ENCODE assay signal across 1 cellular context in genomic region chr1:21355956-21356355, GRCh38.
TF ChIP-seq lines count a peak whose summit lies in the region.

No MANE protein-coding gene starts in this region.

TF ChIP-seq in GM12878, 131 proteins besides CTCF, POLR2A, EP300 and RAD21 (continued from another document):
- TF ChIP-seq, protein P1, sequence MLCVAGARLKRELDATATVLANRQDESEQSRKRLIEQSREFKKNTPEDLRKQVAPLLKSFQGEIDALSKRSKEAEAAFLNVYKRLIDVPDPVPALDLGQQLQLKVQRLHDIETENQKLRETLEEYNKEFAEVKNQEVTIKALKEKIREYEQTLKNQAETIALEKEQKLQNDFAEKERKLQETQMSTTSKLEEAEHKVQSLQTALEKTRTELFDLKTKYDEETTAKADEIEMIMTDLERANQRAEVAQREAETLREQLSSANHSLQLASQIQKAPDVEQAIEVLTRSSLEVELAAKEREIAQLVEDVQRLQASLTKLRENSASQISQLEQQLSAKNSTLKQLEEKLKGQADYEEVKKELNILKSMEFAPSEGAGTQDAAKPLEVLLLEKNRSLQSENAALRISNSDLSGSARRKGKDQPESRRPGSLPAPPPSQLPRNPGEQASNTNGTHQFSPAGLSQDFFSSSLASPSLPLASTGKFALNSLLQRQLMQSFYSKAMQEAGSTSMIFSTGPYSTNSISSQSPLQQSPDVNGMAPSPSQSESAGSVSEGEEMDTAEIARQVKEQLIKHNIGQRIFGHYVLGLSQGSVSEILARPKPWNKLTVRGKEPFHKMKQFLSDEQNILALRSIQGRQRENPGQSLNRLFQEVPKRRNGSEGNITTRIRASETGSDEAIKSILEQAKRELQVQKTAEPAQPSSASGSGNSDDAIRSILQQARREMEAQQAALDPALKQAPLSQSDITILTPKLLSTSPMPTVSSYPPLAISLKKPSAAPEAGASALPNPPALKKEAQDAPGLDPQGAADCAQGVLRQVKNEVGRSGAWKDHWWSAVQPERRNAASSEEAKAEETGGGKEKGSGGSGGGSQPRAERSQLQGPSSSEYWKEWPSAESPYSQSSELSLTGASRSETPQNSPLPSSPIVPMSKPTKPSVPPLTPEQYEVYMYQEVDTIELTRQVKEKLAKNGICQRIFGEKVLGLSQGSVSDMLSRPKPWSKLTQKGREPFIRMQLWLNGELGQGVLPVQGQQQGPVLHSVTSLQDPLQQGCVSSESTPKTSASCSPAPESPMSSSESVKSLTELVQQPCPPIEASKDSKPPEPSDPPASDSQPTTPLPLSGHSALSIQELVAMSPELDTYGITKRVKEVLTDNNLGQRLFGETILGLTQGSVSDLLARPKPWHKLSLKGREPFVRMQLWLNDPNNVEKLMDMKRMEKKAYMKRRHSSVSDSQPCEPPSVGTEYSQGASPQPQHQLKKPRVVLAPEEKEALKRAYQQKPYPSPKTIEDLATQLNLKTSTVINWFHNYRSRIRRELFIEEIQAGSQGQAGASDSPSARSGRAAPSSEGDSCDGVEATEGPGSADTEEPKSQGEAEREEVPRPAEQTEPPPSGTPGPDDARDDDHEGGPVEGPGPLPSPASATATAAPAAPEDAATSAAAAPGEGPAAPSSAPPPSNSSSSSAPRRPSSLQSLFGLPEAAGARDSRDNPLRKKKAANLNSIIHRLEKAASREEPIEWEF (IDR thresholded peaks at IDR 0.05; ENCODE audit: insufficient replicate concordance, low read depth, low read length), result no peak
- no peak for TF ChIP-seq ZNF217 (IDR thresholded peaks at IDR 0.05)
- no peak for TF ChIP-seq EED (IDR thresholded peaks at IDR 0.05; ENCODE audit: low read depth)
- no peak for TF ChIP-seq ZNF687 (IDR thresholded peaks at IDR 0.05)
- peak; percentile 46; the same call in 1 of the 2 replicates for TF ChIP-seq IKZF1 (conservative IDR thresholded peaks at IDR 0.05)
- no peak for TF ChIP-seq ZBTB11 (CRISPR knock-in tag; IDR thresholded peaks at IDR 0.05)
- TF ChIP-seq EGR1 (IDR thresholded peaks at IDR 0.05; ENCODE audit: borderline replicate concordance in 1 of 2, low read depth in 2 of 2, low read length in 2 of 2), result no peak
- no peak for TF ChIP-seq HDAC6 (IDR thresholded peaks at IDR 0.05; ENCODE audit: unreplicated experiment)
- no peak for TF ChIP-seq E2F8 (IDR thresholded peaks at IDR 0.05; ENCODE audit: low read depth, partially characterized antibody)
- TF ChIP-seq YBX1 (IDR thresholded peaks at IDR 0.05), result no peak
- no peak for TF ChIP-seq MYC (IDR thresholded peaks at IDR 0.05; ENCODE audit: insufficient read depth, insufficient read length, insufficient replicate concordance, low read length, severe bottlenecking)
- no peak for TF ChIP-seq BCL11A (IDR thresholded peaks at IDR 0.05; ENCODE audit: low read depth, low read length)
- TF ChIP-seq ZBED1 (IDR thresholded peaks at IDR 0.05; ENCODE audit: borderline replicate concordance), result no peak
- no peak for TF ChIP-seq IKZF2 (IDR thresholded peaks at IDR 0.05)
- no peak for TF ChIP-seq RBBP5 (conservative IDR thresholded peaks at IDR 0.05)
- TF ChIP-seq BHLHE40 (IDR thresholded peaks at IDR 0.05; ENCODE audit: borderline replicate concordance in 1 of 2, low read depth in 2 of 2, low read length in 1 of 2), result peak in 1 of 2 experiments; percentile 88; a peak in 2 of 4 replicates
- no peak for TF ChIP-seq ZZZ3 (IDR thresholded peaks at IDR 0.05; ENCODE audit: control insufficient read depth, insufficient read length, low read depth)
- no peak for TF ChIP-seq POLR2AphosphoS2 (IDR thresholded peaks at IDR 0.05; ENCODE audit: low read depth, low read length)
- TF ChIP-seq SMAD5 (IDR thresholded peaks at IDR 0.05; ENCODE audit: low read depth), result no peak
- TF ChIP-seq MEF2B (IDR thresholded peaks at IDR 0.05; ENCODE audit: partially characterized antibody, poor library complexity, severe bottlenecking), result no peak
